Comparison of ENCODE assay signal across 8 cellular contexts in the genomic region with DNA sequence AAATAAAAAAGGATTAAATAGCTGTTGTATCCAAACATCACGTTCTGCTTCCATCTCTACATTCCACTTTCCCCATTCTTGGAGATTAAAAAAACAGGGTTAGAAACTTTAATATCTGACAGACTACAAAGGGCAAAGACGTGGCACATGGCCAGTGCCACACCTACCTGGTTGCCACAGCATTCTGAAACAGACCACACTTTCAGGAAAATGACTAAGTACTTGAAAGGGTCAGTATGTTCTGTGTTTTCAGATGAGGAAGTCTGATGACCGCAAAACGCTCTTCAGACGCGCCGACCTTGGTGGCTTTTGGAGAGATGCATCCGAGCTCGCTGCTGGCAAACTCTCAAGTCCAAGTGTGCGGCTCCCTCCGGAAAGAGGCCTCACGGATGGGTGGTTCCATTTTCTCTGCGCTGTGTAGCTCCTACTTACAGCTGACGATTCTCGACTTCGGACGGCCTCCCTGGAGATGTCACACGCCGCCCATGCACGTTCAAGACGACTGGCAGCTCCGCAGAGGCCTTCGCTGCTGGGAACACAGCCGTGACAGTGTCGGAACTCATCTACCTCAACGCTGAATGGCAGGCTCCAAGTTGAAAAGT. TPM values are rescaled to one million over a fixed set of nuclear protein-coding genes. Genes with fewer than 3 reads are reported as not detected.
DNase-seq lines count a peak whose midpoint lies in the region; ATAC-seq lines count a peak whose summit lies in the region.

No MANE protein-coding gene starts in this region.

- H3K27ac Mint-ChIP-seq in stimulated activated naive B cell treated with anti-CD40 and anti-IgM and Interleukin-4, amounts not matched to agents 10 μg/mL and 1 μg/mL and 100 μg/mL, for 72 hours = no peak overlapping the region

- DNase-seq in H4 (ENCODE audit: low spot score) (peak; percentile 97), SKM-1 (lab: John Stamatoyannopoulos, UW; ENCODE audit: unreplicated experiment) (peak; percentile 95), Right ventricle myocardium superior (peak; percentile 74), D341Med (ENCODE audit: low spot score) (no peak)
- no peak for DNase-seq in stimulated activated naive B cell treated with anti-CD40 and anti-IgM and Interleukin-4, amounts not matched to agents 10 μg/mL and 1 μg/mL and 100 μg/mL, for 72 hours

- peak; percentile 38 for ATAC-seq in Right ventricle myocardium superior (ENCODE audit: poor library complexity)
- ATAC-seq in stimulated activated naive B cell treated with anti-CD40 and anti-IgM and Interleukin-4, amounts not matched to agents 10 μg/mL and 1 μg/mL and 100 μg/mL, for 72 hours (replicated peaks) = peak; percentile 45 to 76
- no peak for ATAC-seq in HG03432 (IDR thresholded peaks at IDR 0.05; ENCODE audit: unreplicated experiment)
- no peak for ATAC-seq in GM18873 (IDR thresholded peaks at IDR 0.05; ENCODE audit: low FRiP score, unreplicated experiment)
- no peak for ATAC-seq in HG02678 (IDR thresholded peaks at IDR 0.05; ENCODE audit: unreplicated experiment)

- no peaks in the 10 kb centered on the region for H3K9me3 Mint-ChIP-seq in stimulated activated naive B cell treated with anti-CD40 and anti-IgM and Interleukin-4, amounts not matched to agents 10 μg/mL and 1 μg/mL and 100 μg/mL, for 72 hours

- no peak overlapping the region for H3K4me3 Mint-ChIP-seq in stimulated activated naive B cell treated with anti-CD40 and anti-IgM and Interleukin-4, amounts not matched to agents 10 μg/mL and 1 μg/mL and 100 μg/mL, for 72 hours

- peaks cover 21 to 28% of the 10 kb centered on the region in 2 donors for H3K36me3 Mint-ChIP-seq in stimulated activated naive B cell treated with anti-CD40 and anti-IgM and Interleukin-4, amounts not matched to agents 10 μg/mL and 1 μg/mL and 100 μg/mL, for 72 hours

- H3K27me3 Mint-ChIP-seq in stimulated activated naive B cell treated with anti-CD40 and anti-IgM and Interleukin-4, amounts not matched to agents 10 μg/mL and 1 μg/mL and 100 μg/mL, for 72 hours = no peaks in the 10 kb centered on the region

- peaks cover 0 to 2% of the 10 kb centered on the region in 2 donors for H3K4me1 Mint-ChIP-seq in stimulated activated naive B cell treated with anti-CD40 and anti-IgM and Interleukin-4, amounts not matched to agents 10 μg/mL and 1 μg/mL and 100 μg/mL, for 72 hours

- intact Hi-C loops in Right ventricle myocardium superior (cut with DNase I) = no loop called here

RNA-seq across cellular contexts. Expression of gene MAP1LC3B, which starts 15.5 kb away (rescaled TPM):
- total RNA-seq in H4 (2014; rRNA removed; shearing (Covaris generic)) = 26.6 and 28.5 TPM in 2 replicates
- 118 TPM for total RNA-seq in Right ventricle myocardium superior

RNA-seq across cellular contexts. Expression of gene FBXO31, which starts 24.0 kb away (rescaled TPM):
- 6.9 and 7.4 TPM in 2 replicates for total RNA-seq in H4 (2014; rRNA removed; shearing (Covaris generic))
- 78.9 TPM for total RNA-seq in Right ventricle myocardium superior

Comparison
In these comparisons a context has a peak if more than half of its experiments do, and no peak if none do; other contexts are left out.
1. DNase-seq: peak in H4 (single experiment), SKM-1 (single experiment) and Right ventricle myocardium superior (single experiment); none in stimulated activated naive B cell treated with anti-CD40 and anti-IgM and Interleukin-4, amounts not matched to agents 10 μg/mL and 1 μg/mL and 100 μg/mL, for 72 hours (single experiment) and D341Med (single experiment).
2. ATAC-seq: peak in Right ventricle myocardium superior (single experiment) and stimulated activated naive B cell treated with anti-CD40 and anti-IgM and Interleukin-4, amounts not matched to agents 10 μg/mL and 1 μg/mL and 100 μg/mL, for 72 hours (2 of 2); none in HG03432 (single experiment), GM18873 (single experiment) and HG02678 (single experiment).